ENCODE assay signal across 22 cellular contexts in the genomic region with DNA sequence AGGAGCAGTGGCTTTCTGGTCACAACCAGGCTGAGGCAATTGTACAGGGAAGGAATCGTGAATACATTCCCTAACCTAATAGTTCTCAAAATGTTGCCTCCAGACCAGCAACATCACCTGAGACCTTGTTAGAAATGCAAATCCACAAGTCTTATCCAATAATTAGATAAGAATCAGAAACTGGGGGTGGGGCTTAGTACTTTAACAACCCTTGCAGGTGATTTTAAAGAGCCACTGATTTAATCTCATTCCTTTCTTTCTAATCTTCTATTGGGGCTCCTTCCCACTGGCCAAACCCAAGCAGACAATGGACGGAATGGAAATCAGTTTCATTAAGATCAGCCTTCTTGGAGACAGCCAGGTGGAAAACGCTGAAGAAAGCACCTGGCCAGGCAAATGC.
DNase-seq lines count a peak whose midpoint lies in the region; ATAC-seq, FAIRE-seq and TF ChIP-seq lines count a peak whose summit lies in the region.
"Had no signal": no experiment of that assay in that cellular context is flagged by ENCODE, and none has a peak within 500 bp of the region (broad histone marks: within the 10 kb centered on the region; RNA-seq: fewer than 3 reads in every experiment).

No MANE protein-coding gene starts in this region.

- H3K36me3 ChIP-seq in IMR-90 (ENCODE audit: control insufficient read depth, insufficient read depth, low read length) (no peaks in the 10 kb centered on the region), OCI-LY7 (ENCODE audit: insufficient read depth, low read length) (no peaks in the 10 kb centered on the region)
- H3K36me3 ChIP-seq: BLaER1 had no signal

- 100% methylated on average over 1 of the region's 3 CpGs; no CpG with 5 or more reads in 1 of the 2 experiments for WGBS in IMR-90 (ENCODE audit: extremely low coverage in 2 of 2, insufficient read length in 1 of 2), 2 experiments

- H3K9me3 ChIP-seq in IMR-90 (ENCODE audit: control insufficient read depth, insufficient read depth, low read length) (no peaks in the 10 kb centered on the region), OCI-LY7 (ENCODE audit: low read length) (no peaks in the 10 kb centered on the region)
- H3K9me3 ChIP-seq: Caco-2 had no signal

- peak overlapping the region; percentile 54; the same call in 1 of the 2 replicates for H4K91ac ChIP-seq in IMR-90 (ENCODE audit: insufficient read depth, low read depth, low read length)

- no peaks in the 10 kb centered on the region for H3K27me3 ChIP-seq in IMR-90 (ENCODE audit: control insufficient read depth, insufficient read depth, low read length)
- H3K27me3 ChIP-seq: BLaER1 had no signal

- H2AFZ ChIP-seq in IMR-90 (replicated peaks; ENCODE audit: low read length, poor library complexity) (no peak overlapping the region), OCI-LY7 (ENCODE audit: low read length) (no peak overlapping the region)

- ATAC-seq in IMR-90 (ENCODE audit: low read depth) (no peak), HG02642 (IDR thresholded peaks at IDR 0.05; ENCODE audit: poor library complexity, unreplicated experiment) (no peak), HG03457 (IDR thresholded peaks at IDR 0.05; ENCODE audit: unreplicated experiment) (no peak)
- ATAC-seq: CD8-positive, alpha-beta T cell had no signal

- no peak overlapping the region for H3K18ac ChIP-seq in IMR-90 (ENCODE audit: low read depth, low read length)

- peaks cover 0 to 3% of the 10 kb centered on the region in 2 experiments; a peak in 1 of 4 replicates for H3K79me1 ChIP-seq in IMR-90 (ENCODE audit: low read depth in 1 of 2, low read length in 2 of 2)

- H3K4me1 ChIP-seq in IMR-90 (ENCODE audit: control insufficient read depth, insufficient read depth, low read length) (peaks cover 8% of the 10 kb centered on the region), OCI-LY7 (ENCODE audit: insufficient read depth, low read length, poor library complexity, severe bottlenecking) (peaks cover 44% of the 10 kb centered on the region)

- no peak overlapping the region for H3K9ac ChIP-seq in IMR-90 (ENCODE audit: low read depth, low read length)
- H3K9ac ChIP-seq: BLaER1 had no signal

- H3K4me2 ChIP-seq in IMR-90 (ENCODE audit: low read depth, low read length) (no peak overlapping the region), OCI-LY7 (ENCODE audit: low read length) (no peak overlapping the region)
- H3K4me2 ChIP-seq: BLaER1 had no signal

- peaks cover 16% of the 10 kb centered on the region for H3K9me1 ChIP-seq in IMR-90 (ENCODE audit: insufficient read depth, low read length)

- BruUV-seq in IMR-90 (replicated peaks; lab: Mats Ljungman, UMichigan) (no TSS peak), OCI-LY7 (replicated peaks; lab: Mats Ljungman, UMichigan) (no TSS peak)

- H4K20me1 ChIP-seq in IMR-90 (ENCODE audit: insufficient read depth, low read length) (no peaks in the 10 kb centered on the region), OCI-LY7 (ENCODE audit: insufficient read depth, low read length) (no peaks in the 10 kb centered on the region)
- H4K20me1 ChIP-seq: BLaER1 had no signal

- H3K14ac ChIP-seq in IMR-90 (replicated peaks; ENCODE audit: low read depth, low read length): no peak overlapping the region

- H3K23ac ChIP-seq in IMR-90 (ENCODE audit: low read depth, low read length): no peak overlapping the region

- dilution Hi-C loops in IMR-90 (cut with HindIII; ENCODE audit: low sequenced_read_pairs, unreplicated experiment): no loop called here

- H3K79me2 ChIP-seq in OCI-LY7 (ENCODE audit: insufficient read depth, low read depth, low read length): no peaks in the 10 kb centered on the region

- in situ Hi-C loops in IMR-90 (cut with MboI; ENCODE audit: low sequenced_read_pairs): no loop called here

- H2BK15ac ChIP-seq in IMR-90 (ENCODE audit: low read depth, low read length): 0 out of 3 replicates have a peak overlapping the region, but pooled peaks have one; percentile 12

- H3K56ac ChIP-seq in IMR-90 (ENCODE audit: extremely low read depth, insufficient read depth, low read length): no peak overlapping the region

- no peaks in the 10 kb centered on the region for H3K9me2 ChIP-seq in OCI-LY7 (ENCODE audit: insufficient read depth, low read length)

- peak overlapping the region; percentile 74; the same call in 1 of the 2 replicates for H2AK5ac ChIP-seq in IMR-90 (ENCODE audit: low read depth, low read length)

- H2BK5ac ChIP-seq in IMR-90 (ENCODE audit: low read depth, low read length, poor library complexity, severe bottlenecking): no peak overlapping the region

- no peak for DNase-seq in GM12892 (ENCODE audit: insufficient read length)
- DNase-seq in IMR-90: no peak
- DNase-seq in NCI-H82 treated with DMSO at 0.1 percent for 48 hours (lab: John Stamatoyannopoulos, UW; ENCODE audit: unreplicated experiment): peak; percentile 11
- peak; percentile 53 for DNase-seq in islet precursor cell
- DNase-seq in NCI-H187 treated with DMSO at 0.1 percent for 48 hours (lab: John Stamatoyannopoulos, UW): no peak
- DNase-seq in OCI-LY7 (ENCODE audit: low spot score): no peak
- DNase-seq: Caco-2; CD4-positive, CD25-positive, alpha-beta regulatory T cell; CD8-positive, alpha-beta T cell; DMS 273 treated with DMSO at 0.1 percent for 48 hours; DMS79; GDM1; H7 had no signal

- H4K5ac ChIP-seq in IMR-90 (ENCODE audit: low read depth, low read length): no peak overlapping the region

- CTCF ChIA-PET in IMR-90 (lab: Yijun Ruan, JAX): no interaction called here
- CTCF ChIA-PET in OCI-LY7 (lab: Charles Lee; ENCODE audit: unreplicated experiment): no interaction called here

- no peak for TF ChIP-seq POLR2A in GM12892 (IDR thresholded peaks at IDR 0.05; ENCODE audit: low read depth, low read length)
- no peak for TF ChIP-seq POLR2A in IMR-90 (IDR thresholded peaks at IDR 0.05; ENCODE audit: low read depth, low read length)

- TF ChIP-seq RAD21 in IMR-90 (IDR thresholded peaks at IDR 0.05; ENCODE audit: low read length): no peak

- H3K4ac ChIP-seq in IMR-90 (ENCODE audit: low read depth, low read length): peak overlapping the region; percentile 66

- TF ChIP-seq CTCF in IMR-90 (conservative IDR thresholded peaks at IDR 0.05; ENCODE audit: low read depth, low read length): no peak
- no peak for TF ChIP-seq CTCF in OCI-LY7 (conservative IDR thresholded peaks at IDR 0.05; ENCODE audit: low read length)

- peak overlapping the region; percentile 96; the same call in 1 of the 2 replicates for H2BK120ac ChIP-seq in IMR-90 (ENCODE audit: low read depth, low read length)

- H3K27ac ChIP-seq in IMR-90 (ENCODE audit: insufficient read depth, low read length) (no peak overlapping the region; the same call in 1 of the 2 replicates), OCI-LY7 (ENCODE audit: low read depth, low read length, poor library complexity, severe bottlenecking) (no peak overlapping the region)
- H3K27ac ChIP-seq: 22Rv1, BLaER1, C4-2B had no signal

- no peak overlapping the region for H2AK9ac ChIP-seq in IMR-90 (replicated peaks; ENCODE audit: low read depth, low read length, poor library complexity)

- peak; percentile 54 for FAIRE-seq in GM12892 (lab: Jason Lieb, UNC)
- FAIRE-seq: A204.1, D721Med, GM12891, H1 had no signal

- peak overlapping the region in 1 of 2 experiments; percentile 44; a peak in 1 of 4 replicates for H4K8ac ChIP-seq in IMR-90 (ENCODE audit: low read depth in 2 of 2, low read length in 2 of 2)

- peak overlapping the region; percentile 64 for H2BK20ac ChIP-seq in IMR-90 (ENCODE audit: low read depth, low read length)

- H3K4me3 ChIP-seq in IMR-90 (ENCODE audit: insufficient read depth, low read depth, low read length) (no peak overlapping the region), OCI-LY7 (ENCODE audit: low read depth, low read length, poor library complexity, severe bottlenecking) (no peak overlapping the region)
- H3K4me3 ChIP-seq: BLaER1 had no signal

- POLR2A ChIA-PET in IMR-90 (lab: Charles Lee; ENCODE audit: unreplicated experiment): no interaction called here
- POLR2A ChIA-PET in OCI-LY7 (lab: Charles Lee): interaction anchor here (0.9 kb wide), 1 partner anchor 265 kb away, joined by 3 read pairs; no protein-coding TSS in a partner anchor

- intact Hi-C loops in IMR-90 (cut with micrococcal nuclease) (no loop called here), OCI-LY7 (cut with micrococcal nuclease; ENCODE audit: unreplicated experiment) (no loop called here)

TF ChIP-seq in IMR-90, 13 proteins besides CTCF, POLR2A, EP300 and RAD21:
- TF ChIP-seq MAFK (IDR thresholded peaks at IDR 0.05; ENCODE audit: low read depth, low read length): no peak
- no peak for TF ChIP-seq SMC3 (IDR thresholded peaks at IDR 0.05; ENCODE audit: low read depth, low read length)
- TF ChIP-seq MAZ (IDR thresholded peaks at IDR 0.05; ENCODE audit: borderline replicate concordance, low read depth, low read length): no peak
- TF ChIP-seq RFX5 (IDR thresholded peaks at IDR 0.05; ENCODE audit: low read depth, low read length): no peak
- no peak for TF ChIP-seq RCOR1 (IDR thresholded peaks at IDR 0.05; ENCODE audit: insufficient replicate concordance, low read length)
- TF ChIP-seq BHLHE40 (IDR thresholded peaks at IDR 0.05; ENCODE audit: low read depth, low read length): no peak
- TF ChIP-seq CHD1 (IDR thresholded peaks at IDR 0.05; ENCODE audit: low read depth, low read length): no peak
- TF ChIP-seq, protein P1, sequence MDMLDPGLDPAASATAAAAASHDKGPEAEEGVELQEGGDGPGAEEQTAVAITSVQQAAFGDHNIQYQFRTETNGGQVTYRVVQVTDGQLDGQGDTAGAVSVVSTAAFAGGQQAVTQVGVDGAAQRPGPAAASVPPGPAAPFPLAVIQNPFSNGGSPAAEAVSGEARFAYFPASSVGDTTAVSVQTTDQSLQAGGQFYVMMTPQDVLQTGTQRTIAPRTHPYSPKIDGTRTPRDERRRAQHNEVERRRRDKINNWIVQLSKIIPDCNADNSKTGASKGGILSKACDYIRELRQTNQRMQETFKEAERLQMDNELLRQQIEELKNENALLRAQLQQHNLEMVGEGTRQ (IDR thresholded peaks at IDR 0.05; ENCODE audit: low read depth, low read length): no peak
- TF ChIP-seq NFE2L2 (IDR thresholded peaks at IDR 0.05; ENCODE audit: low read depth, low read length): no peak
- no peak for TF ChIP-seq MXI1 (IDR thresholded peaks at IDR 0.05; ENCODE audit: borderline replicate concordance, low read depth, low read length)
- no peak for TF ChIP-seq CEBPB (IDR thresholded peaks at IDR 0.05; ENCODE audit: low read depth, low read length)
- TF ChIP-seq, protein P2, sequence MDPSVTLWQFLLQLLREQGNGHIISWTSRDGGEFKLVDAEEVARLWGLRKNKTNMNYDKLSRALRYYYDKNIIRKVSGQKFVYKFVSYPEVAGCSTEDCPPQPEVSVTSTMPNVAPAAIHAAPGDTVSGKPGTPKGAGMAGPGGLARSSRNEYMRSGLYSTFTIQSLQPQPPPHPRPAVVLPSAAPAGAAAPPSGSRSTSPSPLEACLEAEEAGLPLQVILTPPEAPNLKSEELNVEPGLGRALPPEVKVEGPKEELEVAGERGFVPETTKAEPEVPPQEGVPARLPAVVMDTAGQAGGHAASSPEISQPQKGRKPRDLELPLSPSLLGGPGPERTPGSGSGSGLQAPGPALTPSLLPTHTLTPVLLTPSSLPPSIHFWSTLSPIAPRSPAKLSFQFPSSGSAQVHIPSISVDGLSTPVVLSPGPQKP (IDR thresholded peaks at IDR 0.05; ENCODE audit: borderline replicate concordance, low read depth, low read length): no peak
- no peak for TF ChIP-seq FOS (IDR thresholded peaks at IDR 0.05; ENCODE audit: low read depth, low read length)
TF ChIP-seq in IMR-90: peak in this region for 0.

Comparison
In these comparisons a context has a peak if more than half of its experiments do, and no peak if none do; other contexts are left out.
1. DNase-seq: peak in NCI-H82 treated with DMSO at 0.1 percent for 48 hours (single experiment) and islet precursor cell (single experiment); none in GM12892 (single experiment), IMR-90 (single experiment), NCI-H187 treated with DMSO at 0.1 percent for 48 hours (single experiment) and OCI-LY7 (single experiment).